In genomic region chr22:47620391-47620790, GRCh38 we compare ENCODE assay signal across 17 cellular contexts.
DNase-seq lines count a peak whose midpoint lies in the region; ATAC-seq and TF ChIP-seq lines count a peak whose summit lies in the region.
"Had no signal": no experiment of that assay in that cellular context is flagged by ENCODE, and none has a peak within 500 bp of the region (broad histone marks: within the 10 kb centered on the region; RNA-seq: fewer than 3 reads in every experiment).

No MANE protein-coding gene starts in this region.

- no peak for ATAC-seq in activated CD8-positive, alpha-beta T cell treated with anti-CD3 and anti-CD28 coated beads for 36 hours

- H3K36me3 ChIP-seq in stomach: no peaks in the 10 kb centered on the region
- H3K36me3 ChIP-seq: BLaER1 treated with 17β-estradiol and CSF1 and Interleukin-3, amounts not matched to agents 10 nM and 100 nM had no signal

- H3K9me3 ChIP-seq in stomach: no peaks in the 10 kb centered on the region
- H3K9me3 ChIP-seq: BLaER1 treated with 17β-estradiol and CSF1 and Interleukin-3, amounts not matched to agents 10 nM and 100 nM had no signal

- no peaks in the 10 kb centered on the region for H3K4me1 ChIP-seq in stomach

- no peaks in the 10 kb centered on the region for H3K9me3 Mint-ChIP-seq in activated CD8-positive, alpha-beta T cell treated with anti-CD3 and anti-CD28 coated beads for 36 hours
- H3K9me3 Mint-ChIP-seq in activated T-helper 1 cell treated with anti-CD3 and anti-CD28 coated beads, Interleukin-12 subunit alpha, Interleukin-12 subunit beta, Interleukin-2, Interleukin-4 antibody, amounts not matched to agents 30 ng/mL and 10 ng/mL and 1 ng/mL, durations not matched to agents 14 hours and 24 hours and 36 hours: no peaks in the 10 kb centered on the region
- H3K9me3 Mint-ChIP-seq: CD4-positive, alpha-beta T cell had no signal

- 84 to 94% (median 90%) methylated on average over 11 of the region's 11 CpGs for WGBS in stomach, 5 donors

- H3K4me3 ChIP-seq in coronary artery (no peak overlapping the region), stomach (no peak overlapping the region)
- H3K4me3 ChIP-seq: BLaER1 treated with 17β-estradiol and CSF1 and Interleukin-3, amounts not matched to agents 10 nM and 100 nM; GM23248 had no signal

- TF ChIP-seq CTCF in coronary artery (IDR thresholded peaks at IDR 0.05) (no peak), stomach (IDR thresholded peaks at IDR 0.05) (no peak)
- TF ChIP-seq CTCF in activated CD8-positive, alpha-beta T cell treated with anti-CD3 and anti-CD28 coated beads for 36 hours (IDR thresholded peaks at IDR 0.05): no peak

- DNase-seq in activated effector memory CD4-positive, alpha-beta T cell treated with anti-CD3 and anti-CD28 coated beads, Interleukin-2, amount 50 U/mL, for 16 hours: peak; percentile 34
- no peak for DNase-seq in activated effector memory CD4-positive, alpha-beta T cell treated with Interleukin-2 at 50 U/mL for 16 hours
- peak; percentile 41 for DNase-seq in coronary artery (ENCODE audit: low spot score)
- peak; percentile 82 for DNase-seq in mesenteric fat pad (ENCODE audit: low spot score)
- peak; percentile 21 for DNase-seq in stomach
- DNase-seq in activated CD8-positive, alpha-beta T cell treated with anti-CD3 and anti-CD28 coated beads for 36 hours: no peak
- no peak for DNase-seq in activated T-helper 1 cell treated with anti-CD3 and anti-CD28 coated beads, Interleukin-12 subunit alpha, Interleukin-12 subunit beta, Interleukin-2, Interleukin-4 antibody, amounts not matched to agents 30 ng/mL and 10 ng/mL and 1 ng/mL, durations not matched to agents 14 hours and 24 hours and 36 hours (ENCODE audit: low spot score)
- DNase-seq in activated gamma-delta T cell treated with Interleukin-2 at 50 U/mL for 16 hours: no peak
- DNase-seq: ACHN; Calu3; CD4-positive, alpha-beta T cell; DMS 273 treated with DMSO at 0.1 percent for 48 hours; DMS79 treated with DMSO at 0.1 percent for 48 hours; EL; GM23248; H7 had no signal

- H3K27me3 Mint-ChIP-seq in activated CD8-positive, alpha-beta T cell treated with anti-CD3 and anti-CD28 coated beads for 36 hours: peaks cover 2% of the 10 kb centered on the region
- H3K27me3 Mint-ChIP-seq in activated T-helper 1 cell treated with anti-CD3 and anti-CD28 coated beads, Interleukin-12 subunit alpha, Interleukin-12 subunit beta, Interleukin-2, Interleukin-4 antibody, amounts not matched to agents 30 ng/mL and 10 ng/mL and 1 ng/mL, durations not matched to agents 14 hours and 24 hours and 36 hours (ENCODE audit: insufficient read depth): no peaks in the 10 kb centered on the region

- TF ChIP-seq POLR2A in stomach (IDR thresholded peaks at IDR 0.05): no peak

- no peaks in the 10 kb centered on the region for H3K4me1 Mint-ChIP-seq in activated CD8-positive, alpha-beta T cell treated with anti-CD3 and anti-CD28 coated beads for 36 hours (ENCODE audit: low read depth)
- H3K4me1 Mint-ChIP-seq in activated T-helper 1 cell treated with anti-CD3 and anti-CD28 coated beads, Interleukin-12 subunit alpha, Interleukin-12 subunit beta, Interleukin-2, Interleukin-4 antibody, amounts not matched to agents 30 ng/mL and 10 ng/mL and 1 ng/mL, durations not matched to agents 14 hours and 24 hours and 36 hours (ENCODE audit: low read depth): no peaks in the 10 kb centered on the region

- POLR2A ChIA-PET in activated CD8-positive, alpha-beta T cell treated with anti-CD3 and anti-CD28 coated beads for 36 hours (lab: Charles Lee): no interaction called here

- no peak overlapping the region for H3K27ac ChIP-seq in coronary artery
- no peak overlapping the region for H3K27ac ChIP-seq in stomach
- H3K27ac ChIP-seq: BLaER1 treated with 17β-estradiol and CSF1 and Interleukin-3, amounts not matched to agents 10 nM and 100 nM; GM23248 had no signal

- intact Hi-C loops in stomach (cut with DNase I; ENCODE audit: low total_unique reads): no loop called here
- intact Hi-C loops in activated CD8-positive, alpha-beta T cell treated with anti-CD3 and anti-CD28 coated beads for 36 hours (cut with micrococcal nuclease): no loop called here
- intact Hi-C loops in activated T-helper 1 cell treated with anti-CD3 and anti-CD28 coated beads, Interleukin-12 subunit alpha, Interleukin-12 subunit beta, Interleukin-2, Interleukin-4 antibody, amounts not matched to agents 30 ng/mL and 10 ng/mL and 1 ng/mL, durations not matched to agents 14 hours and 24 hours and 36 hours (cut with micrococcal nuclease): no loop called here

- CTCF ChIA-PET in activated CD8-positive, alpha-beta T cell treated with anti-CD3 and anti-CD28 coated beads for 36 hours (lab: Charles Lee): no interaction called here

- H3K27ac Mint-ChIP-seq in activated CD8-positive, alpha-beta T cell treated with anti-CD3 and anti-CD28 coated beads for 36 hours: no peak overlapping the region
- no peak overlapping the region for H3K27ac Mint-ChIP-seq in activated T-helper 1 cell treated with anti-CD3 and anti-CD28 coated beads, Interleukin-12 subunit alpha, Interleukin-12 subunit beta, Interleukin-2, Interleukin-4 antibody, amounts not matched to agents 30 ng/mL and 10 ng/mL and 1 ng/mL, durations not matched to agents 14 hours and 24 hours and 36 hours
- H3K27ac Mint-ChIP-seq: CD4-positive, alpha-beta T cell had no signal

- H3K27me3 ChIP-seq in stomach: peaks cover 0 to 69% (median 0%) of the 10 kb centered on the region in 3 donors
- H3K27me3 ChIP-seq: BLaER1 treated with 17β-estradiol and CSF1 and Interleukin-3, amounts not matched to agents 10 nM and 100 nM had no signal

- H3K36me3 Mint-ChIP-seq in activated CD8-positive, alpha-beta T cell treated with anti-CD3 and anti-CD28 coated beads for 36 hours (ENCODE audit: low read depth): no peaks in the 10 kb centered on the region
- H3K36me3 Mint-ChIP-seq in activated T-helper 1 cell treated with anti-CD3 and anti-CD28 coated beads, Interleukin-12 subunit alpha, Interleukin-12 subunit beta, Interleukin-2, Interleukin-4 antibody, amounts not matched to agents 30 ng/mL and 10 ng/mL and 1 ng/mL, durations not matched to agents 14 hours and 24 hours and 36 hours (ENCODE audit: low read depth): no peaks in the 10 kb centered on the region

- no peak for TF ChIP-seq EP300 in stomach (IDR thresholded peaks at IDR 0.05)

- H3K4me3 Mint-ChIP-seq in activated CD8-positive, alpha-beta T cell treated with anti-CD3 and anti-CD28 coated beads for 36 hours: no peak overlapping the region
- H3K4me3 Mint-ChIP-seq in activated T-helper 1 cell treated with anti-CD3 and anti-CD28 coated beads, Interleukin-12 subunit alpha, Interleukin-12 subunit beta, Interleukin-2, Interleukin-4 antibody, amounts not matched to agents 30 ng/mL and 10 ng/mL and 1 ng/mL, durations not matched to agents 14 hours and 24 hours and 36 hours: no peak overlapping the region
- H3K4me3 Mint-ChIP-seq: CD4-positive, alpha-beta T cell had no signal

Comparison
In these comparisons a context has a peak if more than half of its experiments do, and no peak if none do; other contexts are left out.
1. DNase-seq: peak in activated effector memory CD4-positive, alpha-beta T cell treated with anti-CD3 and anti-CD28 coated beads, Interleukin-2, amount 50 U/mL, for 16 hours (single experiment), coronary artery (single experiment), mesenteric fat pad (single experiment) and stomach (single experiment); none in activated effector memory CD4-positive, alpha-beta T cell treated with Interleukin-2 at 50 U/mL for 16 hours (single experiment), activated CD8-positive, alpha-beta T cell treated with anti-CD3 and anti-CD28 coated beads for 36 hours (single experiment), activated T-helper 1 cell treated with anti-CD3 and anti-CD28 coated beads, Interleukin-12 subunit alpha, Interleukin-12 subunit beta, Interleukin-2, Interleukin-4 antibody, amounts not matched to agents 30 ng/mL and 10 ng/mL and 1 ng/mL, durations not matched to agents 14 hours and 24 hours and 36 hours (single experiment) and activated gamma-delta T cell treated with Interleukin-2 at 50 U/mL for 16 hours (single experiment).